In the genomic region with DNA sequence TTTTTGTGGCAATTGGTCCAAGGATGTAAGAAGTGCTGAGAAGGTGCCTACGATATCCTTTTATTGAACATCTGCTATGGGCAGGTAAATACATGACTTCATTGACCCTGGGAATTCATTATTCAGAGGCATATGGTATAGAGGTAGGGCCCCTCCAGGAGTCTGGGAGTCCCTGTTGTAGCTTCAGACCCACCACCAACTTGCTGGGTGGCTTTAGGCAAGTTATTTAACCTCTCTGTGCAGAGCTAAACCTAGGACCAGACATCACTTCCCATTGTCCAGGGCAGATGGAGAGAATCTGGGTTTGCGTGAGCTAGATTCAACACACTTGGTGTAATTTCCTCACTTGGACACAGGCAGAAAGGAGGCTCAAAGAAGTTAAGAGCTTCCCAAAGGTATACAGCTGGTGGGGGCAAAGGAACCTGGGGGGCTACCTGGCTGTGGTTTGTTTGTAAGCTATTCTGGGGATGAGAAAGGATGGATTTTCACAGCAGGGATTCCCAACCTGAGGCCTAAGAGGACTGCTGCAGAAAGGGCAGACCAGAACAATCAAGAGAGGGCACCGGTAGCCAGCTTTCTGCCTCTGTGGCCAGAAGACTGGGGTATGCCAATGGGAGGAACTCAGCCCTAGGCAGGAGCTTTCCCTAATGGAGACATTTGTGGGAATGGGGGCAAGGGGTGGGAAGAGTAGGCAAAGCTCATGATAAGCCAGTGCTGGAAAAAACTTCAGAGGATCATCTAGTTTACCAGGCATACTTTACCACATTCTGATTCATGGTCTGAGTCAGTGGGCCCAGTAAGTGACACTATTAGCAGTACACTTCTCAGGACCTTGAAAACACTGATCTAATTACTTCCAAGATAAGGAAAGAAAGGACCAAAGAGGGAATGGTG, we compare ENCODE assay signal across 15 cellular contexts.
DNase-seq lines count a peak whose midpoint lies in the region; ATAC-seq and TF ChIP-seq lines count a peak whose summit lies in the region.
"Had no signal": no experiment of that assay in that cellular context is flagged by ENCODE, and none has a peak within 500 bp of the region (broad histone marks: within the 10 kb centered on the region; RNA-seq: fewer than 3 reads in every experiment).

No MANE protein-coding gene starts in this region.

- H3K4me1 Mint-ChIP-seq in HFFc6 (ENCODE audit: low read depth): peaks cover 19% of the 10 kb centered on the region
- H3K4me1 Mint-ChIP-seq in activated T-helper 2 cell treated with anti-CD3 and anti-CD28 coated beads, Interferon-gamma antibody, Interleukin-2, Interleukin-4, amounts not matched to agents 10 μg/mL and 5 μg/mL and 100 μg/mL, durations not matched to agents 14 hours and 24 hours and 36 hours (ENCODE audit: low read depth): no peaks in the 10 kb centered on the region
- H3K4me1 Mint-ChIP-seq: activated CD4-positive, alpha-beta T cell treated with anti-CD3 and anti-CD28 coated beads, Interleukin-2, amount 10 ng/mL, durations not matched to agents 7 days and 5 days; T-cell had no signal

- WGBS in smooth muscle cell (ENCODE audit: low lambda C conversion rate): 87% methylated on average over 3 of the region's 3 CpGs

- H3K9me3 ChIP-seq in adipocyte (ENCODE audit: control insufficient read depth, low read length): no peaks in the 10 kb centered on the region
- H3K9me3 ChIP-seq in smooth muscle cell (replicated peaks; ENCODE audit: low read depth): no peaks in the 10 kb centered on the region
- H3K9me3 ChIP-seq: Caco-2, HAP-1 had no signal

- no peaks in the 10 kb centered on the region for H3K79me2 ChIP-seq in smooth muscle cell (ENCODE audit: low read depth)

- no peaks in the 10 kb centered on the region for H4K20me1 ChIP-seq in smooth muscle cell (ENCODE audit: low read depth)

- ATAC-seq in GM18873 (IDR thresholded peaks at IDR 0.05; ENCODE audit: low FRiP score, unreplicated experiment): no peak
- ATAC-seq: T-cell had no signal

- peaks cover 15% of the 10 kb centered on the region for H3K27me3 Mint-ChIP-seq in HFFc6 (ENCODE audit: insufficient read depth)
- peaks cover 2% of the 10 kb centered on the region for H3K27me3 Mint-ChIP-seq in activated T-helper 2 cell treated with anti-CD3 and anti-CD28 coated beads, Interferon-gamma antibody, Interleukin-2, Interleukin-4, amounts not matched to agents 10 μg/mL and 5 μg/mL and 100 μg/mL, durations not matched to agents 14 hours and 24 hours and 36 hours (ENCODE audit: low read depth)
- H3K27me3 Mint-ChIP-seq: activated CD4-positive, alpha-beta T cell treated with anti-CD3 and anti-CD28 coated beads, Interleukin-2, amount 10 ng/mL, durations not matched to agents 7 days and 5 days; T-cell had no signal

- H3K4me1 ChIP-seq in adipocyte (ENCODE audit: control insufficient read depth, insufficient read depth, low read length) (peaks cover 24% of the 10 kb centered on the region), smooth muscle cell (ENCODE audit: low read depth) (no peaks in the 10 kb centered on the region)
- H3K4me1 ChIP-seq: Caco-2, HAP-1 had no signal

- H3K27ac ChIP-seq in smooth muscle cell (ENCODE audit: low read depth): peak overlapping the region; percentile 13

- no peaks in the 10 kb centered on the region for H3K9me3 Mint-ChIP-seq in HFFc6
- H3K9me3 Mint-ChIP-seq in activated T-helper 2 cell treated with anti-CD3 and anti-CD28 coated beads, Interferon-gamma antibody, Interleukin-2, Interleukin-4, amounts not matched to agents 10 μg/mL and 5 μg/mL and 100 μg/mL, durations not matched to agents 14 hours and 24 hours and 36 hours: no peaks in the 10 kb centered on the region
- H3K9me3 Mint-ChIP-seq: activated CD4-positive, alpha-beta T cell treated with anti-CD3 and anti-CD28 coated beads, Interleukin-2, amount 10 ng/mL, durations not matched to agents 7 days and 5 days; T-cell had no signal

- intact Hi-C loops in activated T-helper 2 cell treated with anti-CD3 and anti-CD28 coated beads, Interferon-gamma antibody, Interleukin-2, Interleukin-4, amounts not matched to agents 10 μg/mL and 5 μg/mL and 100 μg/mL, durations not matched to agents 14 hours and 24 hours and 36 hours (cut with micrococcal nuclease): no loop called here

- no peaks in the 10 kb centered on the region for H3K27me3 ChIP-seq in adipocyte (replicated peaks; ENCODE audit: control insufficient read depth, insufficient read depth, low read length)
- H3K27me3 ChIP-seq in smooth muscle cell (ENCODE audit: low read depth): no peaks in the 10 kb centered on the region

- peak overlapping the region; percentile 10 for H3K4me2 ChIP-seq in smooth muscle cell

- H3K4me3 Mint-ChIP-seq in HFFc6: no peak overlapping the region
- no peak overlapping the region for H3K4me3 Mint-ChIP-seq in activated T-helper 2 cell treated with anti-CD3 and anti-CD28 coated beads, Interferon-gamma antibody, Interleukin-2, Interleukin-4, amounts not matched to agents 10 μg/mL and 5 μg/mL and 100 μg/mL, durations not matched to agents 14 hours and 24 hours and 36 hours (ENCODE audit: low read depth)
- H3K4me3 Mint-ChIP-seq: activated CD4-positive, alpha-beta T cell treated with anti-CD3 and anti-CD28 coated beads, Interleukin-2, amount 10 ng/mL, durations not matched to agents 7 days and 5 days; T-cell had no signal

- H3K27ac Mint-ChIP-seq in HFFc6: no peak overlapping the region; the same call in 1 of the 2 replicates
- no peak overlapping the region for H3K27ac Mint-ChIP-seq in activated T-helper 2 cell treated with anti-CD3 and anti-CD28 coated beads, Interferon-gamma antibody, Interleukin-2, Interleukin-4, amounts not matched to agents 10 μg/mL and 5 μg/mL and 100 μg/mL, durations not matched to agents 14 hours and 24 hours and 36 hours
- H3K27ac Mint-ChIP-seq: activated CD4-positive, alpha-beta T cell treated with anti-CD3 and anti-CD28 coated beads, Interleukin-2, amount 10 ng/mL, durations not matched to agents 7 days and 5 days; T-cell had no signal

- no peak overlapping the region for H2AFZ ChIP-seq in smooth muscle cell (ENCODE audit: low read depth)

- H3K36me3 Mint-ChIP-seq in HFFc6 (ENCODE audit: low read depth): no peaks in the 10 kb centered on the region
- no peaks in the 10 kb centered on the region for H3K36me3 Mint-ChIP-seq in activated T-helper 2 cell treated with anti-CD3 and anti-CD28 coated beads, Interferon-gamma antibody, Interleukin-2, Interleukin-4, amounts not matched to agents 10 μg/mL and 5 μg/mL and 100 μg/mL, durations not matched to agents 14 hours and 24 hours and 36 hours (ENCODE audit: low read depth)
- H3K36me3 Mint-ChIP-seq: T-cell had no signal

- DNase-seq in HFFc6 (peak; percentile 51), adipocyte (ENCODE audit: low read depth) (peak; percentile 29), foreskin fibroblast (peak; percentile 48 to 62), smooth muscle cell (lab: John Stamatoyannopoulos, UW; ENCODE audit: unreplicated experiment) (no peak), GM19238 (ENCODE audit: insufficient read length, low spot score) (no peak), OCI-M1 (lab: John Stamatoyannopoulos, UW) (no peak)
- DNase-seq in activated T-helper 2 cell treated with anti-CD3 and anti-CD28 coated beads, Interferon-gamma antibody, Interleukin-2, Interleukin-4, amounts not matched to agents 10 μg/mL and 5 μg/mL and 100 μg/mL, durations not matched to agents 14 hours and 24 hours and 36 hours (ENCODE audit: low spot score): no peak
- DNase-seq: activated CD4-positive, alpha-beta T cell treated with anti-CD3 and anti-CD28 coated beads, Interleukin-2, amount 10 ng/mL, durations not matched to agents 7 days and 5 days; activated gamma-delta T cell treated with Interleukin-2 at 50 U/mL for 16 hours; Caco-2; cortex of kidney; NCI-H187 had no signal

- H3K9ac ChIP-seq in adipocyte (ENCODE audit: low read length) (peak overlapping the region; percentile 21), smooth muscle cell (ENCODE audit: low read depth) (no peak overlapping the region)

- no peak overlapping the region for H3K4me3 ChIP-seq in adipocyte (ENCODE audit: low read length)
- H3K4me3 ChIP-seq in foreskin fibroblast (ENCODE audit: low read depth in 1 of 2, low read length in 2 of 2): no peak overlapping the region
- H3K4me3 ChIP-seq in smooth muscle cell: no peak overlapping the region
- H3K4me3 ChIP-seq: HAP-1 had no signal

- peaks cover 10% of the 10 kb centered on the region for H3F3A ChIP-seq in smooth muscle cell (ENCODE audit: low read depth)

- no peak for TF ChIP-seq CTCF in HFFc6 (IDR thresholded peaks at IDR 0.05)
- no peak for TF ChIP-seq CTCF in foreskin fibroblast (IDR thresholded peaks at IDR 0.05; ENCODE audit: low read depth, low read length)
- no peak for TF ChIP-seq CTCF in smooth muscle cell (IDR thresholded peaks at IDR 0.05; ENCODE audit: borderline replicate concordance, insufficient read depth, poor library complexity, severe bottlenecking)

- no peaks in the 10 kb centered on the region for H3K36me3 ChIP-seq in adipocyte (ENCODE audit: control insufficient read depth, insufficient read depth, low read length, severe bottlenecking)
- no peaks in the 10 kb centered on the region for H3K36me3 ChIP-seq in smooth muscle cell (ENCODE audit: low read depth)
- H3K36me3 ChIP-seq: HAP-1 had no signal

Comparison
In these comparisons a context has a peak if more than half of its experiments do, and no peak if none do; other contexts are left out.
1. DNase-seq: peak in HFFc6 (single experiment), adipocyte (single experiment) and foreskin fibroblast (2 of 2); none in smooth muscle cell (single experiment), activated T-helper 2 cell treated with anti-CD3 and anti-CD28 coated beads, Interferon-gamma antibody, Interleukin-2, Interleukin-4, amounts not matched to agents 10 μg/mL and 5 μg/mL and 100 μg/mL, durations not matched to agents 14 hours and 24 hours and 36 hours (single experiment), GM19238 (single experiment) and OCI-M1 (single experiment).